In genomic region chr14:34982421-34983147, GRCh38 we compare ENCODE assay signal across 1 cellular context.
TF ChIP-seq lines count a peak whose summit lies in the region.

Gene SRP54 (plus strand): TSS chr14:34982992. CDS start chr14:34996710, 13,718 bp downstream.

TF ChIP-seq in H1, 55 proteins besides CTCF, POLR2A, EP300 and RAD21 (continued from another document):
- 0 out of 2 replicates have a peak, but pooled peaks have one; percentile 4 for TF ChIP-seq SP1 (IDR thresholded peaks at IDR 0.05; ENCODE audit: low read depth, low read length)
- no peak for TF ChIP-seq FOSL1 (IDR thresholded peaks at IDR 0.05; ENCODE audit: insufficient read depth, low read depth, low read length)
- peak; percentile 14; the same call in 1 of the 2 replicates for TF ChIP-seq KDM1A (IDR thresholded peaks at IDR 0.05; ENCODE audit: borderline replicate concordance, low read length)
- TF ChIP-seq CBX8 (IDR thresholded peaks at IDR 0.05; ENCODE audit: borderline replicate concordance, low read depth, low read length), result no peak
- peak; percentile 79 for TF ChIP-seq MAX (IDR thresholded peaks at IDR 0.05)
- TF ChIP-seq HDAC2 (IDR thresholded peaks at IDR 0.05; ENCODE audit: borderline replicate concordance in 1 of 2, low read depth in 2 of 2, low read length in 2 of 2), result peak in 1 of 2 experiments; percentile 85; a peak in 2 of 4 replicates
- TF ChIP-seq POLR2AphosphoS5 (IDR thresholded peaks at IDR 0.05; ENCODE audit: low read depth, low read length), result peak; percentile 90
- no peak for TF ChIP-seq SUZ12 (IDR thresholded peaks at IDR 0.05; ENCODE audit: low read length)
- TF ChIP-seq BACH1 (IDR thresholded peaks at IDR 0.05; ENCODE audit: low read length), result no peak
- TF ChIP-seq TEAD4 (IDR thresholded peaks at IDR 0.05; ENCODE audit: low read depth, low read length), result 0 out of 2 replicates have a peak, but pooled peaks have one; percentile 29
- TF ChIP-seq GTF2F1 (IDR thresholded peaks at IDR 0.05; ENCODE audit: borderline replicate concordance, low read depth, low read length), result 0 out of 2 replicates have a peak, but pooled peaks have one; percentile 24
- no peak for TF ChIP-seq JUN (IDR thresholded peaks at IDR 0.05; ENCODE audit: low read depth, low read length)
- no peak for TF ChIP-seq ZNF274 (IDR thresholded peaks at IDR 0.05; ENCODE audit: borderline replicate concordance, extremely low read depth, low read length)
- peak; percentile 77 for TF ChIP-seq USF2 (IDR thresholded peaks at IDR 0.05; ENCODE audit: low read length)
- TF ChIP-seq SIX5 (IDR thresholded peaks at IDR 0.05; ENCODE audit: low read depth, low read length), result no peak
- TF ChIP-seq KDM5A (IDR thresholded peaks at IDR 0.05; ENCODE audit: low read length), result no peak
- TF ChIP-seq SRF (IDR thresholded peaks at IDR 0.05; ENCODE audit: low read depth, low read length), result no peak
- TF ChIP-seq RFX5 (IDR thresholded peaks at IDR 0.05; ENCODE audit: borderline replicate concordance, low read depth, low read length), result no peak
- TF ChIP-seq CREB1 (IDR thresholded peaks at IDR 0.05), result peak; percentile 86
- no peak for TF ChIP-seq HDAC6 (IDR thresholded peaks at IDR 0.05; ENCODE audit: low read depth, low read length)
- TF ChIP-seq ASH2L (IDR thresholded peaks at IDR 0.05; ENCODE audit: low read length), result peak; percentile 92
- no peak for TF ChIP-seq SIRT6 (IDR thresholded peaks at IDR 0.05; ENCODE audit: low read length)
- TF ChIP-seq RBBP5 (IDR thresholded peaks at IDR 0.05; ENCODE audit: borderline replicate concordance, low read depth, low read length), result peak; percentile 46
- no peak for TF ChIP-seq BRCA1 (IDR thresholded peaks at IDR 0.05; ENCODE audit: low read depth, low read length)
- peak; percentile 90 to 93; a peak in 3 of 4 replicates for TF ChIP-seq SIN3A (conservative IDR thresholded peaks at IDR 0.05 in 1 of 2, IDR thresholded peaks at IDR 0.05 in 1 of 2; ENCODE audit: low read depth in 1 of 2, low read length in 2 of 2)
- TF ChIP-seq SAP30 (IDR thresholded peaks at IDR 0.05; ENCODE audit: insufficient read depth, insufficient replicate concordance, low read length), result peak; percentile 80
- peak; percentile 81 for TF ChIP-seq TBP (IDR thresholded peaks at IDR 0.05; ENCODE audit: low read depth, low read length)
- TF ChIP-seq EZH2 (IDR thresholded peaks at IDR 0.05; ENCODE audit: low read depth, low read length, severe bottlenecking), result no peak
- no peak for TF ChIP-seq RXRA (IDR thresholded peaks at IDR 0.05; ENCODE audit: insufficient read depth, low read depth, low read length)
- peak; percentile 79 for TF ChIP-seq SP4 (IDR thresholded peaks at IDR 0.05; ENCODE audit: low read length)
- no peak for TF ChIP-seq MAFK (IDR thresholded peaks at IDR 0.05; ENCODE audit: low read depth, low read length)
- peak; percentile 98 for TF ChIP-seq PHF8 (conservative IDR thresholded peaks at IDR 0.05; ENCODE audit: low read depth, low read length)
- peak; percentile 80 for TF ChIP-seq TAF7 (optimal IDR thresholded peaks at IDR 0.05; ENCODE audit: borderline replicate concordance, low read depth, low read length)
- TF ChIP-seq CBX5 (IDR thresholded peaks at IDR 0.05; ENCODE audit: low read depth, low read length), result no peak
- TF ChIP-seq TCF12 (IDR thresholded peaks at IDR 0.05; ENCODE audit: low read depth, low read length), result no peak
- no peak; the same call in 1 of the 2 replicates for TF ChIP-seq JUND (IDR thresholded peaks at IDR 0.05; ENCODE audit: low read length)
- no peak for TF ChIP-seq BCL11A (IDR thresholded peaks at IDR 0.05; ENCODE audit: low read depth in 2 of 2, low read length in 2 of 2)
- TF ChIP-seq E2F6 (IDR thresholded peaks at IDR 0.05), result peak; percentile 68; the same call in 1 of the 2 replicates
- peak; percentile 90 for TF ChIP-seq TAF1 (IDR thresholded peaks at IDR 0.05; ENCODE audit: low read depth, low read length)
- peak; percentile 96 for TF ChIP-seq GABPA (IDR thresholded peaks at IDR 0.05; ENCODE audit: borderline replicate concordance, insufficient read depth, low read length)
- TF ChIP-seq SP2 (IDR thresholded peaks at IDR 0.05; ENCODE audit: low read length), result no peak
- no peak for TF ChIP-seq CHD7 (IDR thresholded peaks at IDR 0.05; ENCODE audit: insufficient replicate concordance, low read length)
- TF ChIP-seq CHD1 (IDR thresholded peaks at IDR 0.05; ENCODE audit: low read depth, low read length), result no peak
- no peak for TF ChIP-seq YY1 (IDR thresholded peaks at IDR 0.05; ENCODE audit: low read depth, low read length)
